Comparison of ENCODE assay signal across 15 cellular contexts in the genomic region with DNA sequence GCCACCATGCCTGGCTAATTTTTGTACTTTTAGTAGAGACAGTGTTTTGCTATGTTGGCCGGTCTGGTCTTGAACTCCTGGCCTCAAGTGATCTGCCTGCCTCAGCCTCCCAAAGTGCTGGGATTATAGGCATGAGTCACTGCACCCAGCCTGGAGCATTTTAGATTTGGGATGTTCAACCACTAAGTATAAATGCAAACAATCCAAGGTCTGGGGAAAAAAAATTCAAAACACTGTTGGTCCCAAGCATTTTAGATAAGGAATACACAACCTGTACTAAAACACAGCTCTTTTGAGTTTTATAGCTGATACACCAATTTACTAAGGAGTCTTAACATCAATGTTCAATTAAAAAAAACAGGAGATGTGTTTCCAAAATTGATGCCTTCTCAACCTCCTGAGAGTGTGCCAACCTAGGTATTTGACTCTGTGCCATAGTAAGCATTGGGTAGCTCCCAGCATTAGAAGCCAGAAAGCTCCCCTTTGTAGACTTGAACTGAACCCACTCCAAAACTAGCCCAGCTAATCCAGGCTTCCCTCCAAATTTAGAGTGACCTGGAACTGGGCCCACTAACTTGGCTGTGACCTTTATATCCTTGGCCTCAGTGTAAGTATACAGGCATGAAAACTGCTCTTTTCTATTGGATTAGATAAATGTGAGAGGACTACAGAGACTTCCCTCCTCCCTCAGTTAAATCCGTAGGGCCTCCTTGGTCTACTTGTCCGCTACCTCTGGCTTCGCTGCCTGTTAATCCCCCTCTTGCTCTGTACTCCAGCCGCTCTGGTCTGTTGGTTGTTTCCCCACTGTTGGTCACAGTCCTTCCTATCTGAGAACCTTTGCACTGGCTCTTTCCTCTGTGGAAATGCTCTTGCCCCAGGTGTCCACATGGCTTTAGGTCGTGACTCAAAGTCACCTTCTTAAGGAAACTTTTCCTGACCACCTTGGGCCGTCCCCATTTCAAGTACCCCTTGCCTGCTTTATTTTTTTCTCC.
DNase-seq lines count a peak whose midpoint lies in the region; ATAC-seq and TF ChIP-seq lines count a peak whose summit lies in the region.
"Had no signal": no experiment of that assay in that cellular context is flagged by ENCODE, and none has a peak within 500 bp of the region (broad histone marks: within the 10 kb centered on the region; RNA-seq: fewer than 3 reads in every experiment).

No MANE protein-coding gene starts in this region.

- no peaks in the 10 kb centered on the region for H3K9me3 ChIP-seq in left lung
- H3K9me3 ChIP-seq in stomach = no peaks in the 10 kb centered on the region
- H3K9me3 ChIP-seq in A673 (ENCODE audit: low read depth, low read length, poor library complexity, severe bottlenecking) = no peaks in the 10 kb centered on the region

- H3K4me3 ChIP-seq in left lung = no peak overlapping the region
- no peak overlapping the region for H3K4me3 ChIP-seq in stomach
- H3K4me3 ChIP-seq in A673 (ENCODE audit: low read depth, low read length, poor library complexity, severe bottlenecking) = no peak overlapping the region

- H3K36me3 ChIP-seq in left lung (peaks cover 0 to 23% of the 10 kb centered on the region in 2 donors), stomach (peaks cover 0 to 21% (median 15%) of the 10 kb centered on the region in 4 donors), A673 (ENCODE audit: insufficient read depth, low read length, poor library complexity, severe bottlenecking) (no peaks in the 10 kb centered on the region)

- H3K4me3 Mint-ChIP-seq in brain = no peak overlapping the region
- H3K4me3 Mint-ChIP-seq: activated T-cell treated with anti-CD3 and anti-CD28 coated beads, Interleukin-2, amount 50 U/mL, for 24 hours had no signal

- TF ChIP-seq CTCF in brain (conservative IDR thresholded peaks at IDR 0.05) (no peak), left lung (IDR thresholded peaks at IDR 0.05) (no peak), stomach (IDR thresholded peaks at IDR 0.05) (no peak), A673 (conservative IDR thresholded peaks at IDR 0.05; ENCODE audit: low read depth, low read length) (no peak)

- WGBS in stomach, 5 donors = 24 to 49% (median 33%) methylated on average over 7 of the region's 7 CpGs

- peaks cover 0 to 9% of the 10 kb centered on the region in 2 donors for H3K4me1 ChIP-seq in left lung
- H3K4me1 ChIP-seq in stomach = peaks cover 8 to 34% (median 18%) of the 10 kb centered on the region in 4 donors
- H3K4me1 ChIP-seq in A673 (ENCODE audit: insufficient read depth, low read length, poor library complexity, severe bottlenecking) = no peaks in the 10 kb centered on the region

- intact Hi-C loops in left lung (cut with DNase I) = loop anchor here in 1 of 2 donors (5.0 kb wide), 1 partner anchor 85 kb away; no protein-coding TSS in a partner anchor
- intact Hi-C loops in stomach (cut with DNase I; ENCODE audit: low total_unique reads) = no loop called here
- intact Hi-C loops in A673 (cut with micrococcal nuclease; ENCODE audit: unreplicated experiment) = loop anchor here (5.0 kb wide), 2 partner anchors 330 to 970 kb away; no protein-coding TSS in a partner anchor

- CTCF ChIA-PET in A673 (lab: Charles Lee) = no interaction called here

- H3K27ac ChIP-seq in left lung (no peak overlapping the region), stomach (peak overlapping the region in 4 of 5 donors; percentile 25 to 81 (median 50)), A673 (ENCODE audit: low read depth, low read length, poor library complexity, severe bottlenecking) (no peak overlapping the region)

- POLR2A ChIA-PET in A673 (lab: Charles Lee; ENCODE audit: low non-redundant PET) = no interaction called here

- no peak for TF ChIP-seq EP300 in stomach (IDR thresholded peaks at IDR 0.05)

- H3K27ac Mint-ChIP-seq in brain = peak overlapping the region in 4 of 5 experiments; percentile 36 to 73 (median 68)
- H3K27ac Mint-ChIP-seq: activated T-cell treated with anti-CD3 and anti-CD28 coated beads, Interleukin-2, amount 50 U/mL, for 24 hours had no signal

- TF ChIP-seq POLR2A in stomach (IDR thresholded peaks at IDR 0.05) = no peak

- peaks cover 61% of the 10 kb centered on the region for H3K36me3 Mint-ChIP-seq in brain

- no peaks in the 10 kb centered on the region for H3K9me3 Mint-ChIP-seq in brain
- H3K9me3 Mint-ChIP-seq: activated T-cell treated with anti-CD3 and anti-CD28 coated beads, Interleukin-2, amount 50 U/mL, for 24 hours had no signal

- DNase-seq in NCI-H2029 treated with DMSO at 0.1 percent for 48 hours (lab: John Stamatoyannopoulos, UW) (peak; percentile 43), left lung (no peak), stomach (peak; percentile 80), activated gamma-delta T cell treated with Interleukin-2 at 50 U/mL for 16 hours (no peak), A673 (ENCODE audit: low spot score) (no peak), NCI-H748 treated with DMSO at 0.1 percent for 48 hours (lab: John Stamatoyannopoulos, UW) (no peak)
- DNase-seq: activated CD4-positive, CD25-positive, alpha-beta regulatory T cell treated with anti-CD3 and anti-CD28 coated beads, Interleukin-2, amount 50 U/mL, for 72 hours; activated T-cell treated with anti-CD3 and anti-CD28 coated beads, Interleukin-2, amount 50 U/mL, for 24 hours; amniotic stem cell; mesendoderm; NCI-H1694 treated with DMSO at 0.1 percent for 48 hours; stimulated activated CD4-positive, alpha-beta T cell treated with anti-CD3 and anti-CD28 coated beads, Interleukin-4, amount 100 ng/mL, for 24 hours; stimulated activated naive CD4-positive, alpha-beta T cell treated with Interleukin-2 at 50 U/mL for 16 hours had no signal

- BruUV-seq in A673 (replicated peaks; lab: Mats Ljungman, UMichigan) = no TSS peak

- ATAC-seq in left lung (peak; percentile 70), HG03432 (IDR thresholded peaks at IDR 0.05; ENCODE audit: unreplicated experiment) (no peak)

- H3K27me3 ChIP-seq in left lung (no peaks in the 10 kb centered on the region), stomach (no peaks in the 10 kb centered on the region), A673 (replicated peaks; ENCODE audit: insufficient read depth, low read depth, low read length, poor library complexity) (no peaks in the 10 kb centered on the region)

- peaks cover 40% of the 10 kb centered on the region for H3K4me1 Mint-ChIP-seq in brain

- H3K27me3 Mint-ChIP-seq in brain = no peaks in the 10 kb centered on the region
- H3K27me3 Mint-ChIP-seq: activated T-cell treated with anti-CD3 and anti-CD28 coated beads, Interleukin-2, amount 50 U/mL, for 24 hours had no signal

Comparison
In these comparisons a context has a peak if more than half of its experiments do, and no peak if none do; other contexts are left out.
1. DNase-seq: peak in NCI-H2029 treated with DMSO at 0.1 percent for 48 hours (single experiment) and stomach (single experiment); none in left lung (0 of 2), activated gamma-delta T cell treated with Interleukin-2 at 50 U/mL for 16 hours (single experiment), A673 (single experiment) and NCI-H748 treated with DMSO at 0.1 percent for 48 hours (single experiment).
2. H3K27ac ChIP-seq: peak in stomach (4 of 5); none in left lung (0 of 2) and A673 (single experiment).